In genomic region chr7:127585044-127585953, GRCh38 we compare ENCODE assay signal across 8 cellular contexts. TPM values are rescaled to one million over a fixed set of nuclear protein-coding genes. Genes with fewer than 3 reads are reported as not detected.
A peak's percentile ranks its signal among the peaks of the same experiment; 100 is the strongest.
DNase-seq lines count a peak whose midpoint lies in the region; ATAC-seq and TF ChIP-seq lines count a peak whose summit lies in the region.

A gene with protein sequence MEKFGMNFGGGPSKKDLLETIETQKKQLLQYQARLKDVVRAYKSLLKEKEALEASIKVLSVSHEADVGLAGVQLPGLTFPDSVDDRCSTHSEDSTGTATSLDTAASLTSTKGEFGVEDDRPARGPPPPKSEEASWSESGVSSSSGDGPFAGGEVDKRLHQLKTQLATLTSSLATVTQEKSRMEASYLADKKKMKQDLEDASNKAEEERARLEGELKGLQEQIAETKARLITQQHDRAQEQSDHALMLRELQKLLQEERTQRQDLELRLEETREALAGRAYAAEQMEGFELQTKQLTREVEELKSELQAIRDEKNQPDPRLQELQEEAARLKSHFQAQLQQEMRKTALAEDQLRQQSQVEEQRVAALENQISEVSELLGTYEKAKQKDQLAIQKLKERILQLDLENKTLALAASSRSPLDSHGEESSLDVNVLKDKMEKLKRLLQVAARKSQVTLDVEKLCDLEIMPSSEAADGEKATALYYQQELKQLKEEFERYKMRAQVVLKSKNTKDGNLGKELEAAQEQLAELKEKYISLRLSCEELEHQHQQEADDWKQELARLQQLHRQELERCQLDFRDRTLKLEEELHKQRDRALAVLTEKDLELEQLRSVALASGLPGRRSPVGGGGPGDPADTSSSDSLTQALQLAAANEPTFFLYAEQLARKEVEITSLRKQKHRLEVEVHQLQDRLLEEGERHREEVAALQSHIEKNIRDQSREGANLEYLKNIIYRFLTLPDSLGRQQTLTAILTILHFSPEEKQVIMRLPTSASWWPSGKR (minus strand): TSS chr7:127585596. CDS start chr7:127585182, 414 bp downstream.

- ATAC-seq in GM18870 (IDR thresholded peaks at IDR 0.05; ENCODE audit: unreplicated experiment) (peak; percentile 82), HG03108 (IDR thresholded peaks at IDR 0.05; ENCODE audit: unreplicated experiment) (peak; percentile 74), activated B cell treated with CpG ODN at 0.5 μM for 24 hours (ENCODE audit: low read depth) (peak; percentile 78)

- peak; percentile 69 for DNase-seq in AG04450 (ENCODE audit: low read depth, low spot score)
- DNase-seq in NCI-H2227 treated with DMSO at 0.1 percent for 48 hours (lab: John Stamatoyannopoulos, UW), result peak; percentile 78
- peak; percentile 98 for DNase-seq in activated B cell treated with CpG ODN at 0.5 μM for 24 hours
- peak; percentile 89 to 91 for DNase-seq in cardiac fibroblast (ENCODE audit: low read depth in 2 of 2)
- DNase-seq in inferior parietal cortex (ENCODE audit: extremely low spot score), result peak; percentile 94
- peak; percentile 90 to 92 for DNase-seq in stimulated activated CD4-positive, alpha-beta T cell treated with anti-CD3 and anti-CD28 coated beads, Interleukin-12 subunit alpha, Interleukin-12 subunit beta, amount 100 ng/mL, for 24 hours (ENCODE audit: low read depth in 2 of 2)

- H3K4me3 Mint-ChIP-seq in activated B cell treated with CpG ODN at 0.5 μM for 24 hours, result peak within 1 kb of the TSS; percentile 89

- CTCF ChIA-PET in AG04450 (lab: Charles Lee), result interaction anchor here (1.2 to 1.4 kb wide), 2 partner anchors 123 to 624 kb away, joined by 3 to 5 read pairs; no protein-coding TSS in a partner anchor
- CTCF ChIA-PET in activated B cell treated with CpG ODN at 0.5 μM for 24 hours (lab: Charles Lee), result no interaction called here

- intact Hi-C loops in activated B cell treated with CpG ODN at 0.5 μM for 24 hours (cut with micrococcal nuclease), result loop anchor here (1.0 to 10.0 kb wide), 5 partner anchors 67 to 522 kb away; partner anchors contain the start of gene SND1

- peak within 1 kb of the TSS; percentile 83 for H3K4me3 ChIP-seq in AG04450 (ENCODE audit: low read depth, low read length)
- H3K4me3 ChIP-seq in cardiac fibroblast (replicated peaks in 1 of 2; ENCODE audit: low read depth in 2 of 2, low read length in 2 of 2), result peak within 1 kb of the TSS; percentile 86 to 91

- H3K9me3 ChIP-seq in AG04450 (ENCODE audit: control insufficient read depth, insufficient read depth, low read length), result peaks cover 4% of the 10 kb centered on the region; the same call in 1 of the 2 replicates

- peak within 1 kb of the TSS; percentile 79 for H3K27ac Mint-ChIP-seq in activated B cell treated with CpG ODN at 0.5 μM for 24 hours

- peaks cover 76% of the 10 kb centered on the region for H3K4me1 Mint-ChIP-seq in activated B cell treated with CpG ODN at 0.5 μM for 24 hours

- POLR2A ChIA-PET in AG04450 (lab: Yijun Ruan, JAX) (interaction anchor here (0.9 to 1.0 kb wide), 2 partner anchors 70 to 111 kb away, joined by 3 to 4 read pairs; no protein-coding TSS in a partner anchor), activated B cell treated with CpG ODN at 0.5 μM for 24 hours (lab: Charles Lee) (interaction anchor here (0.5 to 2.5 kb wide), 6 partner anchors 8 to 762 kb away, joined by 3 to 12 read pairs (median 4); partner anchors contain the start of gene ZNF800)

- TF ChIP-seq CTCF in AG04450 (IDR thresholded peaks at IDR 0.05; ENCODE audit: low read depth, low read length) (no peak), activated B cell treated with CpG ODN at 0.5 μM for 24 hours (IDR thresholded peaks at IDR 0.05) (no peak), cardiac fibroblast (IDR thresholded peaks at IDR 0.05; ENCODE audit: low read depth, low read length) (no peak)

- peak within 1 kb of the TSS; percentile 81 for H3K27ac ChIP-seq in AG04450 (ENCODE audit: low read depth, low read length)

- H3K27me3 ChIP-seq in AG04450 (ENCODE audit: control insufficient read depth, insufficient read depth, low read length), result no peaks in the 10 kb centered on the region

- H3K9me3 Mint-ChIP-seq in activated B cell treated with CpG ODN at 0.5 μM for 24 hours, result no peaks in the 10 kb centered on the region

- H3K27me3 Mint-ChIP-seq in activated B cell treated with CpG ODN at 0.5 μM for 24 hours, result no peaks in the 10 kb centered on the region

- peaks cover 45% of the 10 kb centered on the region for H3K36me3 Mint-ChIP-seq in activated B cell treated with CpG ODN at 0.5 μM for 24 hours (ENCODE audit: low read depth)

RNA-seq across cellular contexts. Expression of the gene that starts here (rescaled TPM):
- 11.2 and 11.6 TPM in 2 replicates for polyA plus RNA-seq in AG04450 (2011; rRNA removed)
- polyA minus RNA-seq in AG04450 (2011; rRNA and poly(A)+ RNA removed), result 19.5 and 21.5 TPM in 2 replicates
- total RNA-seq in activated B cell treated with CpG ODN at 0.5 μM for 24 hours, result 22.5 and 23.3 TPM in 2 replicates

Comparison
In these comparisons a context has a peak if more than half of its experiments do, and no peak if none do; other contexts are left out.
1. Peak in every context shown above with its lines: DNase-seq, ATAC-seq, H3K4me3 ChIP-seq and H3K27ac ChIP-seq.